In genomic region chr10:672139-672538, GRCh38 we compare ENCODE assay signal across 23 cellular contexts. TPM values are rescaled to one million over a fixed set of nuclear protein-coding genes. Genes with fewer than 3 reads are reported as not detected.
DNase-seq lines count a peak whose midpoint lies in the region; ATAC-seq, FAIRE-seq and TF ChIP-seq lines count a peak whose summit lies in the region.
"Had no signal": no experiment of that assay in that cellular context is flagged by ENCODE, and none has a peak within 500 bp of the region (broad histone marks: within the 10 kb centered on the region; RNA-seq: fewer than 3 reads in every experiment).

No MANE protein-coding gene starts in this region.

- FAIRE-seq in D721Med (lab: Jason Lieb, UNC), result no peak
- FAIRE-seq: G401.6, GM12892 had no signal

- H4K20me1 ChIP-seq in BLaER1, result peaks cover 93% of the 10 kb centered on the region
- peaks cover 75% of the 10 kb centered on the region for H4K20me1 ChIP-seq in neural progenitor cell (ENCODE audit: low read depth)

- no peak for TF ChIP-seq POLR2A in suprapubic skin (IDR thresholded peaks at IDR 0.05)

- H3K9me3 ChIP-seq in BLaER1, result peaks cover 25% of the 10 kb centered on the region; the same call in 1 of the 2 replicates
- no peaks in the 10 kb centered on the region for H3K9me3 ChIP-seq in endodermal cell (ENCODE audit: control insufficient read depth, low read length)
- no peaks in the 10 kb centered on the region for H3K9me3 ChIP-seq in mucosa of descending colon
- H3K9me3 ChIP-seq in neural progenitor cell (ENCODE audit: low read depth), result no peaks in the 10 kb centered on the region
- no peaks in the 10 kb centered on the region for H3K9me3 ChIP-seq in suprapubic skin
- H3K9me3 ChIP-seq: Peyer's patch had no signal

- TF ChIP-seq EP300 in suprapubic skin (IDR thresholded peaks at IDR 0.05), result no peak

- no peak overlapping the region for H2AFZ ChIP-seq in neural progenitor cell (replicated peaks)

- H3K36me3 Mint-ChIP-seq in endodermal cell (ENCODE audit: low read depth), result peaks cover 2% of the 10 kb centered on the region
- H3K36me3 Mint-ChIP-seq in neural progenitor cell, result peaks cover 11% of the 10 kb centered on the region
- H3K36me3 Mint-ChIP-seq: CD8-positive, alpha-beta memory T cell had no signal

- intact Hi-C loops in mucosa of descending colon (cut with DNase I, micrococcal nuclease), result no loop called here

- H3K27me3 Mint-ChIP-seq in endodermal cell (ENCODE audit: insufficient read depth) (no peaks in the 10 kb centered on the region), neural progenitor cell (ENCODE audit: insufficient read depth, low read depth) (peaks cover 2% of the 10 kb centered on the region)

- H3K4me1 ChIP-seq in BLaER1 (peaks cover 15% of the 10 kb centered on the region), endodermal cell (ENCODE audit: control insufficient read depth, insufficient read depth, low read length) (no peaks in the 10 kb centered on the region), mucosa of descending colon (ENCODE audit: low read depth) (no peaks in the 10 kb centered on the region), neural progenitor cell (no peaks in the 10 kb centered on the region), suprapubic skin (no peaks in the 10 kb centered on the region)

- H3K27ac Mint-ChIP-seq in endodermal cell, result no peak overlapping the region
- H3K27ac Mint-ChIP-seq in neural progenitor cell, result no peak overlapping the region

- H3K79me2 ChIP-seq in neural progenitor cell (ENCODE audit: low read depth), result peaks cover 92% of the 10 kb centered on the region

- H3F3A ChIP-seq in neural progenitor cell (ENCODE audit: low read depth), result peaks cover 40% of the 10 kb centered on the region

- H3K27ac ChIP-seq in BLaER1, result no peak overlapping the region
- H3K27ac ChIP-seq in endodermal cell (ENCODE audit: low read depth, low read length), result no peak overlapping the region
- peak overlapping the region; percentile 16 for H3K27ac ChIP-seq in substantia nigra (ENCODE audit: low read depth, low read length, poor library complexity, severe bottlenecking)
- no peak overlapping the region for H3K27ac ChIP-seq in neural progenitor cell
- no peak overlapping the region for H3K27ac ChIP-seq in suprapubic skin
- H3K27ac ChIP-seq: 22Rv1; BLaER1 treated with 17β-estradiol and CSF1 and Interleukin-3, amounts not matched to agents 10 nM and 100 nM; Peyer's patch had no signal

- 97 to 98% methylated on average over 22 to 28 of the region's 28 CpGs for WGBS in endodermal cell (ENCODE audit: insufficient coverage in 1 of 2, insufficient read length in 1 of 2), 2 experiments
- 96% methylated on average over 28 of the region's 28 CpGs for WGBS in suprapubic skin

- H3K9ac ChIP-seq in BLaER1 (no peak overlapping the region), endodermal cell (ENCODE audit: extremely low read depth, low read length, poor library complexity, severe bottlenecking) (no peak overlapping the region), neural progenitor cell (no peak overlapping the region)
- H3K9ac ChIP-seq: BLaER1 treated with 17β-estradiol and CSF1 and Interleukin-3, amounts not matched to agents 10 nM and 100 nM had no signal

- H3K36me3 ChIP-seq in BLaER1 (no peaks in the 10 kb centered on the region; the same call in 1 of the 2 replicates), endodermal cell (ENCODE audit: control insufficient read depth, insufficient read depth, low read length) (no peaks in the 10 kb centered on the region), mucosa of descending colon (ENCODE audit: low read depth) (no peaks in the 10 kb centered on the region), neural progenitor cell (no peaks in the 10 kb centered on the region), suprapubic skin (no peaks in the 10 kb centered on the region)
- H3K36me3 ChIP-seq: BLaER1 treated with 17β-estradiol and CSF1 and Interleukin-3, amounts not matched to agents 10 nM and 100 nM; Peyer's patch had no signal

- peak; percentile 21 for DNase-seq in endodermal cell
- peak in 2 of 3 donors; percentile 0 to 7 for DNase-seq in mucosa of descending colon
- no peak for DNase-seq in substantia nigra (lab: John Stamatoyannopoulos, UW)
- DNase-seq in D721Med (ENCODE audit: insufficient read length, low spot score), result no peak
- no peak for DNase-seq in stimulated activated CD8-positive, alpha-beta memory T cell treated with anti-CD3 and anti-CD28 coated beads, Interleukin-4, amount 100 ng/mL, for 48 hours
- no peak for DNase-seq in neural progenitor cell (ENCODE audit: low spot score)
- no peak for DNase-seq in suprapubic skin (ENCODE audit: low spot score in 2 of 2)
- DNase-seq: ACHN; Calu3; CD8-positive, alpha-beta memory T cell; Karpas-422; MV-4-11; NCI-H1105 treated with DMSO at 0.1 percent for 48 hours; NCI-H2081; NCI-H2171 treated with DMSO at 0.1 percent for 48 hours; NCI-H524 treated with DMSO at 0.1 percent for 48 hours; NCI-H82; Peyer's patch had no signal

- H3K27me3 ChIP-seq in BLaER1 (no peaks in the 10 kb centered on the region), endodermal cell (ENCODE audit: control insufficient read depth, insufficient read depth, low read length, poor library complexity, severe bottlenecking) (no peaks in the 10 kb centered on the region), neural progenitor cell (no peaks in the 10 kb centered on the region), suprapubic skin (no peaks in the 10 kb centered on the region)
- H3K27me3 ChIP-seq: BLaER1 treated with 17β-estradiol and CSF1 and Interleukin-3, amounts not matched to agents 10 nM and 100 nM; Peyer's patch had no signal

- H3K4me1 Mint-ChIP-seq in endodermal cell (no peaks in the 10 kb centered on the region), neural progenitor cell (no peaks in the 10 kb centered on the region)
- H3K4me1 Mint-ChIP-seq: CD8-positive, alpha-beta memory T cell had no signal

- H3K9me3 Mint-ChIP-seq in endodermal cell (peaks cover 9% of the 10 kb centered on the region), neural progenitor cell (peaks cover 32% of the 10 kb centered on the region)

- TF ChIP-seq CTCF in endodermal cell (conservative IDR thresholded peaks at IDR 0.05) (no peak), mucosa of descending colon (IDR thresholded peaks at IDR 0.05) (no peak), D721Med (IDR thresholded peaks at IDR 0.05; ENCODE audit: insufficient read depth, missing control alignments) (no peak), neural progenitor cell (IDR thresholded peaks at IDR 0.05) (no peak), suprapubic skin (IDR thresholded peaks at IDR 0.05) (no peak)

- ATAC-seq in mucosa of descending colon, result no peak

- 0 out of 2 replicates have a peak overlapping the region, but pooled peaks have one; percentile 12 for H3K4me2 ChIP-seq in BLaER1
- no peak overlapping the region for H3K4me2 ChIP-seq in neural progenitor cell
- H3K4me2 ChIP-seq: BLaER1 treated with 17β-estradiol and CSF1 and Interleukin-3, amounts not matched to agents 10 nM and 100 nM had no signal

- H3K4me3 Mint-ChIP-seq in endodermal cell (no peak overlapping the region), neural progenitor cell (no peak overlapping the region)
- H3K4me3 Mint-ChIP-seq: CD8-positive, alpha-beta memory T cell had no signal

- no peak overlapping the region for H3K4me3 ChIP-seq in BLaER1
- H3K4me3 ChIP-seq in endodermal cell (ENCODE audit: low read length), result no peak overlapping the region
- H3K4me3 ChIP-seq in mucosa of descending colon, result no peak overlapping the region
- H3K4me3 ChIP-seq in neural progenitor cell, result no peak overlapping the region
- H3K4me3 ChIP-seq in suprapubic skin, result no peak overlapping the region
- H3K4me3 ChIP-seq: BLaER1 treated with 17β-estradiol and CSF1 and Interleukin-3, amounts not matched to agents 10 nM and 100 nM; Peyer's patch had no signal

RNA-seq across cellular contexts. Expression of gene DIP2C, which starts 17.3 kb away (rescaled TPM):
- total RNA-seq in endodermal cell, result 10 to 100 TPM; 13.0 to 13.7 TPM
- 13.5 TPM for polyA plus RNA-seq in endodermal cell (2013, experiment 1 of 2)
- 13.2 TPM for polyA plus RNA-seq in endodermal cell (2013, experiment 2 of 2)
- total RNA-seq in mucosa of descending colon, result 10 to 100 TPM in 1 of 3 donors, 1 to 10 TPM in 2; 8.0 to 72.0 (median 8.5) TPM
- total RNA-seq in neural progenitor cell (ENCODE audit: low replicate concordance), result 10.1 and 12.2 TPM in 2 replicates
- total RNA-seq in suprapubic skin, result 10 to 100 TPM in 3 of 4 donors, 1 to 10 TPM in 1; 6.7 to 23.3 (median 14.7) TPM

Comparison
In these comparisons a context has a peak if more than half of its experiments do, and no peak if none do; other contexts are left out.
1. DNase-seq: peak in endodermal cell (single experiment) and mucosa of descending colon (2 of 3); none in substantia nigra (0 of 49), D721Med (single experiment), stimulated activated CD8-positive, alpha-beta memory T cell treated with anti-CD3 and anti-CD28 coated beads, Interleukin-4, amount 100 ng/mL, for 48 hours (single experiment), neural progenitor cell (single experiment) and suprapubic skin (0 of 2).